ENCODE assay signal across 23 cellular contexts in the genomic region with DNA sequence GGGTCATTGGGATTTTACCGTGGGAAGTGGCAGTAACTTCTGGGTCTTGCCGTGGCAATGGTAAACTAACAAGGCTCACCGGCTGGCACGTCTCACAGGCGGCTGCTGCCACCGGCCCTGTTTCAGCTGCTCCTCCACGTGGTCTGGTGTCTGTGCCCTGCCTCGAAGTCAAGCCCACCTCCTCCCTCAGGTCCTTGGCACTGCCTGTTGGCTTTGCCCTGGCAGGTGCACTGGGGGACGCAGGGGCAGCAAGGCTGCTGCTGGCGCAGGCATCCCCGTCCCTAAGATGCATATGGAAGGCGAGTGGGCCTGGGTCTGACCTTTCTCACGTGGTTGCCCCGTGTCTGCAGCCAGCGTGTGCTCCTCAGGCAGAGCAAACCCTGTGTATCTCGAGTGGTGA.
"Had no signal": no experiment of that assay in that cellular context is flagged by ENCODE, and none has a peak within 500 bp of the region (broad histone marks: within the 10 kb centered on the region; RNA-seq: fewer than 3 reads in every experiment).

No MANE protein-coding gene starts in this region.

- H3K9me3 ChIP-seq: left ventricle myocardium inferior, lower lobe of right lung, pancreas, sigmoid colon, testis, tibial artery, upper lobe of left lung, uterus had no signal

- H3K27me3 ChIP-seq: pancreas, testis, upper lobe of left lung, uterus had no signal

- H3K4me1 ChIP-seq: left ventricle myocardium inferior, lower lobe of right lung, pancreas, sigmoid colon, testis, tibial artery, upper lobe of left lung, uterus had no signal

- H3K4me3 Mint-ChIP-seq: immature natural killer cell; naive thymus-derived CD8-positive, alpha-beta T cell; nephron progenitor cell; stimulated activated memory B cell treated with anti-CD40 and anti-IgM and Interleukin-4, amounts not matched to agents 10 μg/mL and 1 μg/mL and 100 μg/mL, for 72 hours had no signal

- H3K27ac Mint-ChIP-seq: immature natural killer cell; nephron progenitor cell; progenitor cell of endocrine pancreas; stimulated activated memory B cell treated with anti-CD40 and anti-IgM and Interleukin-4, amounts not matched to agents 10 μg/mL and 1 μg/mL and 100 μg/mL, for 72 hours had no signal

- DNase-seq: cortex of kidney; hypothalamus; immature natural killer cell; islet precursor cell; kidney glomerular epithelial cell; left ventricle myocardium inferior; lower lobe of right lung; naive thymus-derived CD8-positive, alpha-beta T cell; nephron progenitor cell; occipital lobe; sigmoid colon; stimulated activated CD4-positive, alpha-beta T cell treated with anti-CD3 and anti-CD28 coated beads, Interleukin-4, amount 100 ng/mL, for 4 hours; stimulated activated naive CD8-positive, alpha-beta T cell treated with anti-CD3 and anti-CD28 coated beads, Interleukin-15, Interleukin-2, amounts not matched to agents 100 U/mL and 50 U/mL, for 24 hours; substantia nigra; testis; uterus had no signal

- H3K36me3 ChIP-seq: left ventricle myocardium inferior, lower lobe of right lung, pancreas, sigmoid colon, tibial artery, upper lobe of left lung, uterus had no signal

- H3K36me3 Mint-ChIP-seq: immature natural killer cell; naive thymus-derived CD8-positive, alpha-beta T cell; stimulated activated memory B cell treated with anti-CD40 and anti-IgM and Interleukin-4, amounts not matched to agents 10 μg/mL and 1 μg/mL and 100 μg/mL, for 72 hours had no signal

- H3K4me1 Mint-ChIP-seq: immature natural killer cell; stimulated activated memory B cell treated with anti-CD40 and anti-IgM and Interleukin-4, amounts not matched to agents 10 μg/mL and 1 μg/mL and 100 μg/mL, for 72 hours had no signal

- H3K27ac ChIP-seq: left ventricle myocardium inferior, lower lobe of right lung, pancreas, sigmoid colon, testis, tibial artery, upper lobe of left lung, uterus had no signal

- H3K9me3 Mint-ChIP-seq: immature natural killer cell; naive thymus-derived CD8-positive, alpha-beta T cell; nephron progenitor cell; stimulated activated memory B cell treated with anti-CD40 and anti-IgM and Interleukin-4, amounts not matched to agents 10 μg/mL and 1 μg/mL and 100 μg/mL, for 72 hours had no signal

- ATAC-seq: left colon; lower lobe of right lung; naive thymus-derived CD8-positive, alpha-beta T cell; pancreas; stimulated activated memory B cell treated with anti-CD40 and anti-IgM and Interleukin-4, amounts not matched to agents 10 μg/mL and 1 μg/mL and 100 μg/mL, for 72 hours; stimulated activated naive CD8-positive, alpha-beta T cell treated with anti-CD3 and anti-CD28 coated beads, Interleukin-15, Interleukin-2, amounts not matched to agents 100 U/mL and 50 U/mL, for 24 hours had no signal

- FAIRE-seq: frontal cortex, pancreas had no signal

- H3K4me3 ChIP-seq: left ventricle myocardium inferior, lower lobe of right lung, pancreas, sigmoid colon, testis, tibial artery, upper lobe of left lung, uterus had no signal
